ENCODE assay signal across 16 cellular contexts in the genomic region with DNA sequence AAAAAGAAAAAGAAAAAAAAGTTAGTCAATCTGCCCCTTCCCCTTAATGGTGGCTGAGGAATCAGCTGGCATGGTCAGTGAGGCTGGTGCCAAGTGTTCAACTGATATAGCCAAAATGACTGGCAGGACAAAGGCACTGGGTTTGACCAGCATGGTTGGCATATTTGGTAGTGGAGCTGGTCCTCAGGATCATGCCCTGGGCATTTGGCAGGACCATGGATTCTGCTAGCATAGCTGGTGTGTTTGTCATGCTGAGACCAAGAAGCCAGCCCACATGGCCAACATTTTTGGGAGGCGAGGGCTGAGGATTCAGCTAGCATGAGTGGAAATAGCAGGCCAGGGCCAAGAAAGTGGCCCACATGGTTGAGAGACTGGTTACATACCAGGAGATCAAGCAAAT.
DNase-seq lines count a peak whose midpoint lies in the region; ATAC-seq and TF ChIP-seq lines count a peak whose summit lies in the region.
"Had no signal": no experiment of that assay in that cellular context is flagged by ENCODE, and none has a peak within 500 bp of the region (broad histone marks: within the 10 kb centered on the region; RNA-seq: fewer than 3 reads in every experiment).

No MANE protein-coding gene starts in this region.

- H3K4me1 ChIP-seq in hepatocyte (ENCODE audit: insufficient read depth) = no peaks in the 10 kb centered on the region
- H3K4me1 ChIP-seq: parathyroid adenoma had no signal

- POLR2A ChIA-PET in BJ (lab: Charles Lee) = interaction anchor here (0.9 kb wide), 1 partner anchor 16 kb away, joined by 3 read pairs; no protein-coding TSS in a partner anchor

- H3K27me3 ChIP-seq in BJ (ENCODE audit: control insufficient read depth, insufficient read depth, low read length) = no peaks in the 10 kb centered on the region
- H3K27me3 ChIP-seq in hepatocyte = no peaks in the 10 kb centered on the region

- WGBS in hepatocyte (ENCODE audit: low lambda C conversion rate, missing lambda C conversion rate) = 100% methylated on average over 1 of the region's 1 CpG

- no peaks in the 10 kb centered on the region for H3K27me3 Mint-ChIP-seq in effector memory CD8-positive, alpha-beta T cell
- H3K27me3 Mint-ChIP-seq: CD4-positive, alpha-beta memory T cell had no signal

- TF ChIP-seq CTCF in BJ (IDR thresholded peaks at IDR 0.05; ENCODE audit: insufficient read depth, low read depth, low read length) (no peak), hepatocyte (IDR thresholded peaks at IDR 0.05; ENCODE audit: poor library complexity) (no peak)

- intact Hi-C loops in head of caudate nucleus (cut with DNase I) = no loop called here

- H3K79me2 ChIP-seq in hepatocyte = no peaks in the 10 kb centered on the region
- H3K79me2 ChIP-seq: parathyroid adenoma had no signal

- no peaks in the 10 kb centered on the region for H3K9me3 ChIP-seq in hepatocyte (ENCODE audit: low read depth)

- no peak overlapping the region for H3K27ac Mint-ChIP-seq in effector memory CD8-positive, alpha-beta T cell
- H3K27ac Mint-ChIP-seq: mesothelial cell of epicardium, WTC11 had no signal

- peaks cover 5% of the 10 kb centered on the region for H3K36me3 Mint-ChIP-seq in effector memory CD8-positive, alpha-beta T cell (ENCODE audit: insufficient read depth)

- no peak overlapping the region for H3K4me3 ChIP-seq in BJ (ENCODE audit: low read depth, low read length)
- H3K4me3 ChIP-seq in hepatocyte = no peak overlapping the region

- H3K4me3 Mint-ChIP-seq in effector memory CD8-positive, alpha-beta T cell = no peak overlapping the region
- H3K4me3 Mint-ChIP-seq: CD4-positive, alpha-beta memory T cell; mesothelial cell of epicardium; WTC11 had no signal

- CTCF ChIA-PET in BJ (lab: Yijun Ruan, JAX) = interaction anchor here (1.0 to 2.1 kb wide), 5 partner anchors 10 to 125 kb away, joined by 3 to 7 read pairs (median 5); no protein-coding TSS in a partner anchor

- H3K9me2 ChIP-seq in hepatocyte (replicated peaks; ENCODE audit: insufficient read depth) = no peaks in the 10 kb centered on the region

- no peak overlapping the region for H3K4me2 ChIP-seq in hepatocyte

- no peak overlapping the region for H3K27ac ChIP-seq in hepatocyte
- H3K27ac ChIP-seq: parathyroid adenoma had no signal

- H2AFZ ChIP-seq in hepatocyte = no peak overlapping the region
- H2AFZ ChIP-seq: parathyroid adenoma had no signal

- no peak for ATAC-seq in HG03521 (IDR thresholded peaks at IDR 0.05; ENCODE audit: unreplicated experiment)
- ATAC-seq in effector memory CD8-positive, alpha-beta T cell (replicated peaks) = no peak
- ATAC-seq: WTC11 had no signal

- H4K20me1 ChIP-seq in hepatocyte (ENCODE audit: insufficient read depth, poor library complexity, severe bottlenecking) = no peaks in the 10 kb centered on the region

- H3K9me3 Mint-ChIP-seq in effector memory CD8-positive, alpha-beta T cell = no peaks in the 10 kb centered on the region

- DNase-seq in BJ (ENCODE audit: low read depth) (peak; percentile 78), NCI-H226 (peak; percentile 95), cerebellum (ENCODE audit: low spot score) (peak; percentile 18), non-pigmented ciliary epithelial cell (ENCODE audit: low read depth) (peak; percentile 63), head of caudate nucleus (no peak), hepatocyte (ENCODE audit: low spot score) (no peak)
- DNase-seq in effector memory CD8-positive, alpha-beta T cell = no peak
- DNase-seq: activated T-cell treated with anti-CD3 and anti-CD28 coated beads for 4 hours; amygdala; CD4-positive, alpha-beta memory T cell; NCI-H1048; NCI-H748 treated with DMSO at 0.1 percent for 48 hours had no signal

- H3K36me3 ChIP-seq in BJ (ENCODE audit: control insufficient read depth, insufficient read depth, low read length) (no peaks in the 10 kb centered on the region), hepatocyte (replicated peaks; ENCODE audit: insufficient read depth, low read depth) (no peaks in the 10 kb centered on the region)

- H3K4me1 Mint-ChIP-seq in effector memory CD8-positive, alpha-beta T cell (ENCODE audit: low read depth in 2 of 2) = no peaks in the 10 kb centered on the region
- H3K4me1 Mint-ChIP-seq: CD4-positive, alpha-beta memory T cell; mesothelial cell of epicardium had no signal

Comparison
In these comparisons a context has a peak if more than half of its experiments do, and no peak if none do; other contexts are left out.
1. DNase-seq: peak in BJ (single experiment), NCI-H226 (single experiment), cerebellum (single experiment) and non-pigmented ciliary epithelial cell (single experiment); none in head of caudate nucleus (0 of 42), hepatocyte (single experiment) and effector memory CD8-positive, alpha-beta T cell (0 of 3).